8 cellular contexts compared by ENCODE assay signal in genomic region chr20:20010639-20011500, GRCh38. TPM values are rescaled to one million over a fixed set of nuclear protein-coding genes. Genes with fewer than 3 reads are reported as not detected.
DNase-seq lines count a peak whose midpoint lies in the region; ATAC-seq, FAIRE-seq and TF ChIP-seq lines count a peak whose summit lies in the region.

No MANE protein-coding gene starts in this region.

- no peaks in the 10 kb centered on the region for H3K9me3 Mint-ChIP-seq in activated CD4-positive, alpha-beta memory T cell treated with anti-CD3 and anti-CD28 coated beads, Interleukin-2, amount 10 ng/mL, durations not matched to agents 7 days and 5 days
- H3K9me3 Mint-ChIP-seq in activated naive CD8-positive, alpha-beta T cell treated with anti-CD3 and anti-CD28 coated beads for 36 hours: no peaks in the 10 kb centered on the region

- H3K4me2 ChIP-seq in endothelial cell of umbilical vein (ENCODE audit: insufficient read depth, low read length): peak overlapping the region; percentile 22

- CTCF ChIA-PET in endothelial cell of umbilical vein (lab: Charles Lee): interaction anchor here (1.5 kb wide), 1 partner anchor 34 kb away, joined by 5 read pairs; no protein-coding TSS in a partner anchor
- CTCF ChIA-PET in activated CD4-positive, alpha-beta memory T cell treated with anti-CD3 and anti-CD28 coated beads, Interleukin-2, amount 10 ng/mL, durations not matched to agents 7 days and 5 days (lab: Charles Lee): no interaction called here

- dilution Hi-C loops in endothelial cell of umbilical vein (cut with MboI; ENCODE audit: extremely low pct_ligation_motif_present, low sequenced_read_pairs): no loop called here

- peak overlapping the region; percentile 52 for H2AFZ ChIP-seq in endothelial cell of umbilical vein (ENCODE audit: low read depth, low read length)

- no peak for FAIRE-seq in endothelial cell of umbilical vein (lab: Jason Lieb, UNC)

- no peaks in the 10 kb centered on the region for H3K36me3 Mint-ChIP-seq in activated CD4-positive, alpha-beta memory T cell treated with anti-CD3 and anti-CD28 coated beads, Interleukin-2, amount 10 ng/mL, durations not matched to agents 7 days and 5 days (ENCODE audit: low read depth)
- no peaks in the 10 kb centered on the region for H3K36me3 Mint-ChIP-seq in activated naive CD8-positive, alpha-beta T cell treated with anti-CD3 and anti-CD28 coated beads for 36 hours

- intact Hi-C loops in endothelial cell of umbilical vein (cut with micrococcal nuclease): no loop called here

- no peaks in the 10 kb centered on the region for H3K9me3 ChIP-seq in endothelial cell of umbilical vein (replicated peaks; ENCODE audit: control insufficient read depth, insufficient read depth, low read length)

- H3K4me1 Mint-ChIP-seq in activated CD4-positive, alpha-beta memory T cell treated with anti-CD3 and anti-CD28 coated beads, Interleukin-2, amount 10 ng/mL, durations not matched to agents 7 days and 5 days: peaks cover 2% of the 10 kb centered on the region
- peaks cover 7% of the 10 kb centered on the region for H3K4me1 Mint-ChIP-seq in activated naive CD8-positive, alpha-beta T cell treated with anti-CD3 and anti-CD28 coated beads for 36 hours

- H3K9me1 ChIP-seq in endothelial cell of umbilical vein (replicated peaks; ENCODE audit: control insufficient read depth, extremely low read depth, insufficient read depth, low read length): no peaks in the 10 kb centered on the region

- DNase-seq in Caki2 (ENCODE audit: low read depth) (peak; percentile 54), NCI-H446 treated with DMSO at 0.1 percent for 48 hours (lab: John Stamatoyannopoulos, UW) (peak; percentile 60), endothelial cell of umbilical vein (ENCODE audit: low read depth, low spot score) (peak; percentile 82), pons (ENCODE audit: low spot score) (peak; percentile 74)
- DNase-seq in activated CD4-positive, alpha-beta memory T cell treated with anti-CD3 and anti-CD28 coated beads, Interleukin-2, amount 10 ng/mL, durations not matched to agents 7 days and 5 days: no peak
- no peak for DNase-seq in activated naive CD8-positive, alpha-beta T cell treated with anti-CD3 and anti-CD28 coated beads for 36 hours

- in situ Hi-C loops in Caki2 (cut with HindIII; ENCODE audit: low pct_unique_long_range_greater_than_20kb, low sequenced_read_pairs): no loop called here

- no peak overlapping the region for H3K4me3 Mint-ChIP-seq in activated CD4-positive, alpha-beta memory T cell treated with anti-CD3 and anti-CD28 coated beads, Interleukin-2, amount 10 ng/mL, durations not matched to agents 7 days and 5 days
- H3K4me3 Mint-ChIP-seq in activated naive CD8-positive, alpha-beta T cell treated with anti-CD3 and anti-CD28 coated beads for 36 hours: no peak overlapping the region

- no peaks in the 10 kb centered on the region for H3K36me3 ChIP-seq in endothelial cell of umbilical vein (ENCODE audit: control insufficient read depth in 2 of 2, extremely low read depth in 1 of 2, insufficient read depth in 2 of 2, low read length in 2 of 2)

- H3K27me3 ChIP-seq in endothelial cell of umbilical vein (ENCODE audit: control insufficient read depth in 2 of 2, insufficient read depth in 2 of 2, low read length in 2 of 2): no peaks in the 10 kb centered on the region

- H3K79me2 ChIP-seq in endothelial cell of umbilical vein (ENCODE audit: control insufficient read depth, insufficient read depth, low read length): no peaks in the 10 kb centered on the region

- no peak overlapping the region for H3K27ac Mint-ChIP-seq in activated CD4-positive, alpha-beta memory T cell treated with anti-CD3 and anti-CD28 coated beads, Interleukin-2, amount 10 ng/mL, durations not matched to agents 7 days and 5 days
- H3K27ac Mint-ChIP-seq in activated naive CD8-positive, alpha-beta T cell treated with anti-CD3 and anti-CD28 coated beads for 36 hours: no peak overlapping the region

- POLR2A ChIA-PET in endothelial cell of umbilical vein (lab: Charles Lee): no interaction called here
- POLR2A ChIA-PET in activated CD4-positive, alpha-beta memory T cell treated with anti-CD3 and anti-CD28 coated beads, Interleukin-2, amount 10 ng/mL, durations not matched to agents 7 days and 5 days (lab: Charles Lee): no interaction called here

- no TSS peak for BruUV-seq in endothelial cell of umbilical vein (replicated peaks; lab: Mats Ljungman, UMichigan)

- TF ChIP-seq CTCF in endothelial cell of umbilical vein (IDR thresholded peaks at IDR 0.05; ENCODE audit: extremely low read depth in 1 of 2, insufficient read depth in 1 of 2, low read depth in 1 of 2, low read length in 2 of 2): no peak

- H3K4me1 ChIP-seq in endothelial cell of umbilical vein (ENCODE audit: control insufficient read depth, extremely low read depth, insufficient read depth, low read length): peaks cover 10% of the 10 kb centered on the region

- H4K20me1 ChIP-seq in endothelial cell of umbilical vein (replicated peaks; ENCODE audit: control insufficient read depth, extremely low read depth, insufficient read depth, low read length): no peaks in the 10 kb centered on the region

- peaks cover 22% of the 10 kb centered on the region for H3K27me3 Mint-ChIP-seq in activated CD4-positive, alpha-beta memory T cell treated with anti-CD3 and anti-CD28 coated beads, Interleukin-2, amount 10 ng/mL, durations not matched to agents 7 days and 5 days
- peaks cover 32% of the 10 kb centered on the region for H3K27me3 Mint-ChIP-seq in activated naive CD8-positive, alpha-beta T cell treated with anti-CD3 and anti-CD28 coated beads for 36 hours

- H3K4me3 ChIP-seq in endothelial cell of umbilical vein (replicated peaks in 1 of 3; ENCODE audit: insufficient read depth in 1 of 3, low read depth in 1 of 3, low read length in 3 of 3): no peak overlapping the region

- TF ChIP-seq POLR2A in endothelial cell of umbilical vein (IDR thresholded peaks at IDR 0.05; ENCODE audit: low read depth, low read length): no peak

- no peak overlapping the region for H3K27ac ChIP-seq in endothelial cell of umbilical vein (ENCODE audit: insufficient read depth, low read depth, low read length)

- no peak for ATAC-seq in GM19324 (IDR thresholded peaks at IDR 0.05; ENCODE audit: low FRiP score, unreplicated experiment)
- no peak for ATAC-seq in HG03571 (IDR thresholded peaks at IDR 0.05; ENCODE audit: unreplicated experiment)

- H3K9ac ChIP-seq in endothelial cell of umbilical vein (replicated peaks; ENCODE audit: extremely low read depth, insufficient read depth, low read length): no peak overlapping the region

TF ChIP-seq in endothelial cell of umbilical vein, 7 proteins besides CTCF, POLR2A, EP300 and RAD21 (continues in another document):
- no peak for TF ChIP-seq MAX (IDR thresholded peaks at IDR 0.05; ENCODE audit: insufficient read depth, insufficient read length)
- TF ChIP-seq FOS (IDR thresholded peaks at IDR 0.05; ENCODE audit: borderline replicate concordance, insufficient read depth, low read length): peak; percentile 46

RNA-seq across cellular contexts. Expression of gene NAA20, which starts 6.3 kb away (rescaled TPM):
- total RNA-seq in Caki2 (2014; rRNA removed; shearing (Covaris generic); ENCODE audit: low replicate concordance): 93.9 and 117 TPM in 2 replicates
- total RNA-seq in endothelial cell of umbilical vein: 73.4 and 77.3 TPM in 2 replicates
- polyA plus RNA-seq in endothelial cell of umbilical vein: 41.8 and 48.6 TPM in 2 replicates
- 60.3 and 60.5 TPM in 2 replicates for polyA plus RNA-seq in endothelial cell of umbilical vein (2011; cell fraction: cytosol; rRNA removed)
- 24.9 and 32.6 TPM in 2 replicates for polyA plus RNA-seq in endothelial cell of umbilical vein (2011; cell fraction: nucleus; rRNA removed)
- polyA plus RNA-seq in endothelial cell of umbilical vein (2012): 78.1 and 122 TPM in 2 replicates
- polyA minus RNA-seq in endothelial cell of umbilical vein: 26.9 and 38.6 TPM in 2 replicates
- 16.4 TPM for polyA minus RNA-seq in endothelial cell of umbilical vein (2011; cell fraction: cytosol; rRNA and poly(A)+ RNA removed)
- 24.4 and 25.2 TPM in 2 replicates for polyA minus RNA-seq in endothelial cell of umbilical vein (2011; cell fraction: nucleus; rRNA and poly(A)+ RNA removed)
- total RNA-seq in activated CD4-positive, alpha-beta memory T cell treated with anti-CD3 and anti-CD28 coated beads, Interleukin-2, amount 10 ng/mL, durations not matched to agents 7 days and 5 days: 10 to 100 TPM; 53.3 to 53.7 TPM
- 100 to 1,000 TPM; 116 to 118 TPM for total RNA-seq in activated naive CD8-positive, alpha-beta T cell treated with anti-CD3 and anti-CD28 coated beads for 36 hours

RNA-seq across cellular contexts. Expression of gene CRNKL1, which starts 41.4 kb away (rescaled TPM):
- 18.1 and 20.1 TPM in 2 replicates for total RNA-seq in Caki2 (2014; rRNA removed; shearing (Covaris generic); ENCODE audit: low replicate concordance)
- 20.6 and 22.3 TPM in 2 replicates for total RNA-seq in endothelial cell of umbilical vein
- 3.1 and 4.9 TPM in 2 replicates for polyA plus RNA-seq in endothelial cell of umbilical vein
- polyA plus RNA-seq in endothelial cell of umbilical vein (2011; cell fraction: cytosol; rRNA removed): 7.2 and 7.8 TPM in 2 replicates
- 9.4 and 11.6 TPM in 2 replicates for polyA plus RNA-seq in endothelial cell of umbilical vein (2011; cell fraction: nucleus; rRNA removed)
- polyA plus RNA-seq in endothelial cell of umbilical vein (2012): 18.5 and 19.3 TPM in 2 replicates
- 10.1 and 11.0 TPM in 2 replicates for polyA minus RNA-seq in endothelial cell of umbilical vein
- polyA minus RNA-seq in endothelial cell of umbilical vein (2011; cell fraction: cytosol; rRNA and poly(A)+ RNA removed): 6.6 TPM
- 11.7 and 13.3 TPM in 2 replicates for polyA minus RNA-seq in endothelial cell of umbilical vein (2011; cell fraction: nucleus; rRNA and poly(A)+ RNA removed)
- 10 to 100 TPM; 20.4 to 21.8 TPM for total RNA-seq in activated CD4-positive, alpha-beta memory T cell treated with anti-CD3 and anti-CD28 coated beads, Interleukin-2, amount 10 ng/mL, durations not matched to agents 7 days and 5 days
- 10 to 100 TPM; 26.7 to 28.8 TPM for total RNA-seq in activated naive CD8-positive, alpha-beta T cell treated with anti-CD3 and anti-CD28 coated beads for 36 hours

RNA-seq across cellular contexts. Expression of gene CFAP61, which starts 41.5 kb away (rescaled TPM):
- total RNA-seq in Caki2 (2014; rRNA removed; shearing (Covaris generic); ENCODE audit: low replicate concordance): 0.07 and 0.14 TPM in 2 replicates
- not detected in 2 replicates for total RNA-seq in endothelial cell of umbilical vein
- not detected in 2 replicates for polyA plus RNA-seq in endothelial cell of umbilical vein
- polyA plus RNA-seq in endothelial cell of umbilical vein (2011; cell fraction: cytosol; rRNA removed): not detected in 2 replicates
- not detected in 2 replicates for polyA plus RNA-seq in endothelial cell of umbilical vein (2011; cell fraction: nucleus; rRNA removed)
- not detected in 2 replicates for polyA plus RNA-seq in endothelial cell of umbilical vein (2012)
- not detected in 2 replicates for polyA minus RNA-seq in endothelial cell of umbilical vein
- not detected for polyA minus RNA-seq in endothelial cell of umbilical vein (2011; cell fraction: cytosol; rRNA and poly(A)+ RNA removed)
- polyA minus RNA-seq in endothelial cell of umbilical vein (2011; cell fraction: nucleus; rRNA and poly(A)+ RNA removed): not detected in 2 replicates
- total RNA-seq in activated CD4-positive, alpha-beta memory T cell treated with anti-CD3 and anti-CD28 coated beads, Interleukin-2, amount 10 ng/mL, durations not matched to agents 7 days and 5 days: not detected
- total RNA-seq in activated naive CD8-positive, alpha-beta T cell treated with anti-CD3 and anti-CD28 coated beads for 36 hours: not detected

Comparison
In these comparisons a context has a peak if more than half of its experiments do, and no peak if none do; other contexts are left out.
1. DNase-seq: peak in Caki2 (single experiment), NCI-H446 treated with DMSO at 0.1 percent for 48 hours (single experiment), endothelial cell of umbilical vein (single experiment) and pons (single experiment); none in activated CD4-positive, alpha-beta memory T cell treated with anti-CD3 and anti-CD28 coated beads, Interleukin-2, amount 10 ng/mL, durations not matched to agents 7 days and 5 days (single experiment) and activated naive CD8-positive, alpha-beta T cell treated with anti-CD3 and anti-CD28 coated beads for 36 hours (single experiment).